10 cellular contexts compared by ENCODE assay signal in genomic region chr13:63120883-63121282, GRCh38.
"Had no signal": no experiment of that assay in that cellular context is flagged by ENCODE, and none has a peak within 500 bp of the region (broad histone marks: within the 10 kb centered on the region; RNA-seq: fewer than 3 reads in every experiment).

No MANE protein-coding gene starts in this region.

- H3K27ac Mint-ChIP-seq: GM23338, H9, HFFc6 had no signal

- H3K9me3 Mint-ChIP-seq: GM23338, H9 had no signal

- H3K4me3 Mint-ChIP-seq: GM23338, H9, HFFc6 had no signal

- FAIRE-seq: H1, H54, HTR-8/SVneo, K562 had no signal

- DNase-seq: H9, HCEC 1CT, HFFc6, IMR-90, KG1 had no signal
